In genomic region chr3:159838936-159839335, GRCh38 we compare ENCODE assay signal across 21 cellular contexts. TPM values are rescaled to one million over a fixed set of nuclear protein-coding genes. Genes with fewer than 3 reads are reported as not detected.
A peak's percentile ranks its signal among the peaks of the same experiment; 100 is the strongest.
DNase-seq lines count a peak whose midpoint lies in the region; ATAC-seq, FAIRE-seq and TF ChIP-seq lines count a peak whose summit lies in the region.
"Had no signal": no experiment of that assay in that cellular context is flagged by ENCODE, and none has a peak within 500 bp of the region (broad histone marks: within the 10 kb centered on the region; RNA-seq: fewer than 3 reads in every experiment).

No MANE protein-coding gene starts in this region.

- FAIRE-seq in GM12891 (lab: Jason Lieb, UNC) = no peak
- FAIRE-seq: colon, H54 had no signal

- no peaks in the 10 kb centered on the region for H3K27me3 ChIP-seq in left ventricle myocardium inferior (ENCODE audit: low read depth)
- H3K27me3 ChIP-seq in layer of hippocampus (ENCODE audit: control insufficient read depth, insufficient read depth, low read length) = no peaks in the 10 kb centered on the region
- no peaks in the 10 kb centered on the region for H3K27me3 ChIP-seq in psoas muscle (ENCODE audit: insufficient read depth in 3 of 3, low read length in 2 of 3)
- no peaks in the 10 kb centered on the region for H3K27me3 ChIP-seq in foreskin keratinocyte
- H3K27me3 ChIP-seq: upper lobe of left lung had no signal

- ATAC-seq in psoas muscle (no peak), GM21825 (IDR thresholded peaks at IDR 0.05; ENCODE audit: unreplicated experiment) (no peak), GM19035 (IDR thresholded peaks at IDR 0.05; ENCODE audit: unreplicated experiment) (no peak), foreskin keratinocyte (no peak)
- ATAC-seq: natural killer cell treated with Interleukin-12 subunit alpha and Interleukin-12 subunit beta and Interleukin-15 and Interleukin-18, amount 100 ng/mL, for 72 hours; stimulated activated naive CD8-positive, alpha-beta T cell treated with anti-CD3 and anti-CD28 coated beads, Interleukin-15, Interleukin-2, amounts not matched to agents 100 U/mL and 50 U/mL, for 24 hours had no signal

- 61 to 80% (median 75%) methylated on average over 2 of the region's 2 CpGs for WGBS in psoas muscle, 3 donors

- peak overlapping the region; percentile 85 for H3K27ac ChIP-seq in left ventricle myocardium inferior (replicated peaks)
- H3K27ac ChIP-seq in layer of hippocampus (ENCODE audit: low read depth, low read length) = peak overlapping the region; percentile 97
- peak overlapping the region; percentile 80 for H3K27ac ChIP-seq in psoas muscle
- no peak overlapping the region for H3K27ac ChIP-seq in foreskin keratinocyte
- H3K27ac ChIP-seq: PC-9, VCaP had no signal

- TF ChIP-seq POLR2A in GM12891 (IDR thresholded peaks at IDR 0.05; ENCODE audit: low read depth, low read length) = no peak

- no peak overlapping the region for H3K4me3 ChIP-seq in left ventricle myocardium inferior
- peak overlapping the region; percentile 69 for H3K4me3 ChIP-seq in psoas muscle
- H3K4me3 ChIP-seq: PC-9 had no signal

- DNase-seq in left ventricle myocardium inferior (no peak), cardiac septum (ENCODE audit: low spot score) (no peak), psoas muscle (no peak), GM12891 (ENCODE audit: insufficient read length, low spot score) (no peak), foreskin keratinocyte (no peak)
- DNase-seq: ACHN; activated CD4-positive, alpha-beta T cell treated with anti-CD3 and anti-CD28 coated beads, Interleukin-2, amount 50 U/mL, for 1 hour; activated naive CD4-positive, alpha-beta T cell treated with anti-CD3 and anti-CD28 coated beads for 36 hours; endodermal cell; Kasumi-1; PC-9; stimulated activated naive CD8-positive, alpha-beta T cell treated with anti-CD3 and anti-CD28 coated beads, Interleukin-15, Interleukin-2, amounts not matched to agents 100 U/mL and 50 U/mL, for 24 hours; T-helper 9 cell; upper lobe of left lung had no signal

- no peak for TF ChIP-seq CTCF in left ventricle myocardium inferior (IDR thresholded peaks at IDR 0.05; ENCODE audit: borderline replicate concordance)
- no peak for TF ChIP-seq CTCF in psoas muscle (IDR thresholded peaks at IDR 0.05)
- TF ChIP-seq CTCF in foreskin keratinocyte (conservative IDR thresholded peaks at IDR 0.05) = no peak

- H3K9me3 ChIP-seq in left ventricle myocardium inferior (replicated peaks) (no peaks in the 10 kb centered on the region), psoas muscle (no peaks in the 10 kb centered on the region)
- H3K9me3 ChIP-seq: upper lobe of left lung had no signal

- intact Hi-C loops in left ventricle myocardium inferior (cut with micrococcal nuclease) = loop anchor here (10.0 kb wide), 1 partner anchor 46 kb away; no protein-coding TSS in a partner anchor
- intact Hi-C loops in cardiac septum (cut with DNase I) = loop anchor here (2.0 to 10.0 kb wide), 2 partner anchors 14 to 566 kb away; no protein-coding TSS in a partner anchor
- intact Hi-C loops in psoas muscle (cut with DNase I) = no loop called here

- H3K36me3 ChIP-seq in left ventricle myocardium inferior (no peaks in the 10 kb centered on the region), psoas muscle (ENCODE audit: insufficient read depth in 1 of 2, low read depth in 1 of 2) (no peaks in the 10 kb centered on the region)
- H3K36me3 ChIP-seq: upper lobe of left lung had no signal

- H3K4me1 ChIP-seq in left ventricle myocardium inferior (peaks cover 75% of the 10 kb centered on the region), psoas muscle (peaks cover 29% of the 10 kb centered on the region), foreskin keratinocyte (peaks cover 22% of the 10 kb centered on the region)

TF ChIP-seq in GM12891, 5 proteins besides CTCF, POLR2A, EP300 and RAD21:
- no peak for TF ChIP-seq SPI1 (IDR thresholded peaks at IDR 0.05; ENCODE audit: low read depth, low read length)
- no peak for TF ChIP-seq TAF1 (IDR thresholded peaks at IDR 0.05; ENCODE audit: low read depth, low read length)
- TF ChIP-seq POLR2AphosphoS5 (IDR thresholded peaks at IDR 0.05; ENCODE audit: low read depth, low read length) = no peak
- TF ChIP-seq POU2F2 (IDR thresholded peaks at IDR 0.05; ENCODE audit: low read depth, low read length) = no peak
- no peak for TF ChIP-seq PAX5 (IDR thresholded peaks at IDR 0.05; ENCODE audit: insufficient read depth, low read length, severe bottlenecking)
TF ChIP-seq in GM12891: peak in this region for 0.

RNA-seq across cellular contexts. Expression of gene SCHIP1, which starts 0.7 kb away (rescaled TPM):
- total RNA-seq in left ventricle myocardium inferior (62.6 TPM), cardiac septum (52.3 TPM), psoas muscle (100 to 1,000 TPM in 2 of 4 donors, 10 to 100 TPM in 2; 49.1 to 206 (median 90.3) TPM), foreskin keratinocyte (1.1 and 1.3 TPM in 2 replicates)
- polyA plus RNA-seq in psoas muscle (100 to 1,000 TPM in 1 of 3 donors, 10 to 100 TPM in 2; 27.1 to 129 (median 68.6) TPM), foreskin keratinocyte (0.34 and 5.6 TPM in 2 replicates)
- polyA plus RNA-seq in GM12891 (2012; ENCODE audit: low read depth, missing spikeins) = 2.8 TPM
- total RNA-seq: activated naive CD4-positive, alpha-beta T cell treated with anti-CD3 and anti-CD28 coated beads for 36 hours; natural killer cell treated with Interleukin-12 subunit alpha and Interleukin-12 subunit beta and Interleukin-15 and Interleukin-18, amount 100 ng/mL, for 72 hours had no signal

Comparison
In these comparisons a context has a peak if more than half of its experiments do, and no peak if none do; other contexts are left out.
1. RNA of gene SCHIP1, which starts 0.7 kb away (total RNA-seq): 49.1 to 206 TPM in psoas muscle, 62.6 TPM in left ventricle myocardium inferior (single experiment) and 52.3 TPM in cardiac septum (single experiment); 1.1 to 1.3 TPM in foreskin keratinocyte; every median in the first group is over 10 times any median in the second.
2. intact Hi-C loops: an anchor here in left ventricle myocardium inferior (10.0 kb wide) and cardiac septum (2.0 to 10.0 kb wide); none called in psoas muscle.